ENCODE assay signal across 28 cellular contexts in genomic region chr3:170806676-170807075, GRCh38.
"Had no signal": no experiment of that assay in that cellular context is flagged by ENCODE, and none has a peak within 500 bp of the region (broad histone marks: within the 10 kb centered on the region; RNA-seq: fewer than 3 reads in every experiment).

No MANE protein-coding gene starts in this region.

- H3K4me3 Mint-ChIP-seq: activated CD4-positive, alpha-beta T cell treated with anti-CD3 and anti-CD28 coated beads for 36 hours; activated CD8-positive, alpha-beta T cell treated with anti-CD3 and anti-CD28 coated beads for 36 hours; activated naive CD8-positive, alpha-beta T cell treated with anti-CD3 and anti-CD28 coated beads, Interleukin-2, amount 10 ng/mL, durations not matched to agents 7 days and 5 days; brain; central memory CD8-positive, alpha-beta T cell had no signal

- H3K36me3 ChIP-seq: ascending aorta, MG63, SJCRH30 had no signal

- H3K27ac Mint-ChIP-seq: activated CD4-positive, alpha-beta T cell treated with anti-CD3 and anti-CD28 coated beads for 36 hours; activated CD8-positive, alpha-beta T cell treated with anti-CD3 and anti-CD28 coated beads for 36 hours; activated naive CD8-positive, alpha-beta T cell treated with anti-CD3 and anti-CD28 coated beads, Interleukin-2, amount 10 ng/mL, durations not matched to agents 7 days and 5 days; brain had no signal

- H3K27ac ChIP-seq: ascending aorta, RWPE1, SJCRH30, VCaP had no signal

- ATAC-seq: activated CD4-positive, alpha-beta T cell treated with anti-CD3 and anti-CD28 coated beads for 36 hours; activated CD8-positive, alpha-beta T cell treated with anti-CD3 and anti-CD28 coated beads for 36 hours; Panc1 had no signal

- H3K36me3 Mint-ChIP-seq: activated naive CD8-positive, alpha-beta T cell treated with anti-CD3 and anti-CD28 coated beads, Interleukin-2, amount 10 ng/mL, durations not matched to agents 7 days and 5 days; brain had no signal

- H3K9me3 Mint-ChIP-seq: activated CD8-positive, alpha-beta T cell treated with anti-CD3 and anti-CD28 coated beads for 36 hours; activated naive CD8-positive, alpha-beta T cell treated with anti-CD3 and anti-CD28 coated beads, Interleukin-2, amount 10 ng/mL, durations not matched to agents 7 days and 5 days; central memory CD8-positive, alpha-beta T cell had no signal

- DNase-seq: activated CD4-positive, alpha-beta T cell treated with anti-CD3 and anti-CD28 coated beads for 36 hours; activated CD8-positive, alpha-beta memory T cell treated with anti-CD3 and anti-CD28 coated beads, Interleukin-2, amount 50 U/mL, for 4 hours; activated CD8-positive, alpha-beta T cell treated with anti-CD3 and anti-CD28 coated beads for 36 hours; activated naive CD4-positive, alpha-beta T cell treated with anti-CD3 and anti-CD28 coated beads, Interleukin-2, amount 50 U/mL, for 16 hours; activated naive CD8-positive, alpha-beta T cell treated with anti-CD3 and anti-CD28 coated beads, Interleukin-2, amount 10 ng/mL, durations not matched to agents 7 days and 5 days; MG63; MV-4-11; NCI-H1092 treated with DMSO at 0.1 percent for 48 hours; NCI-H1417 treated with DMSO at 0.1 percent for 48 hours; NCI-H1694; NCI-H2029; NCI-H2107; NCI-H2171 treated with DMSO at 0.1 percent for 48 hours; NCI-H345; NCI-H510A; NCI-H526 treated with DMSO at 0.1 percent for 48 hours; NK-92 treated with Interleukin-12 subunit alpha and Interleukin-12 subunit beta, amount 100 ng/mL, for 24 hours; OCI-M1; Right ventricle myocardium superior; SJCRH30; SK-N-SH; T-helper 1 cell had no signal

- H3K4me3 ChIP-seq: ascending aorta, MG63, SJCRH30 had no signal

- H3K9me3 ChIP-seq: ascending aorta, MG63, SJCRH30, SK-N-SH had no signal
